In the genomic region with DNA sequence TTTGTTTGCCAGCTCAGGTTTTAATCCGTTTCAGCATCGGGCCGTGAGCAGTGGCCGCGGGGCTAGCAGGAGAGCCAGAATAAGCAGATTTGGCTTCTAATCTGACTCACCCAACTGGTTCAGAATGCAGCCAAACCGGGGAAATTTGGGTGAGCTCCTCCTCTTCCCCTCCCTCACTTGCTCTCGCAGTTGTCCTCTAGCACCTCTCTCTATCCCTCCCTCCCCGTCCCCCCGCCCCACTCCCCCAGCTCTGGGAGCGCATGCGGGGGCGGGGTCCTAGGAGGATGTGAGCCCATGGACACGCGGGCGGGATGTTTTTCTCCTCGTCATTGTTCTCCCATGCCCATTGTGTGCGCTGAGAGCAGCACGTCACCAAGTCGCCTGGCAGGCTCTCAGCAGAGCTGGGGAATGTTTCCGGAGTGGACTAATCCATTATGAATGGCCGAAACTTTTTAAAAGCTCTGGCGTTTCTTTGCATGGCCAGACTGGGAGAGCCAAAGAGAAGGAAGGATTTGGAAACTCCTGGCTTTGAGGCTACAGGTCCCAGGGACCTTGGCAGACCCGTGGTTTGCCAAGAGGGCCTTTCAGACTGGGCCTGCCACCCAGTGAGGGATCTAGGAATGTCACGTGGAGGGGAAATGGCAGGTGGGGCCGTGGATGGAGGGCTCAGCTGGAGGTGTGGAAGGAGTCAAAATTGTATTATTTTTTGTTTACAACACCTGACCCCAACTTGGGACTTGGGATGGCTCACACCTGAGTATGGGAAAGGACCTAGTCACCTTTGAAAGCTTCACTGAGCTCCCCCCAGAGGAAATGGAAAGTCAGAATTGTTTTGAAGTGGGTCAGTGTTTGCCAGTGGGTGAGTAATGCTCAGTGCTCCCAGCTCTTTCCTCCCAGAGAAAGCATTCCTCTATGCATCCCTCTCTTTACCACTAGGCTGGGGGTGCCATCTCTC, we compare ENCODE assay signal across 8 cellular contexts. TPM values are rescaled to one million over a fixed set of nuclear protein-coding genes. Genes with fewer than 3 reads are reported as not detected.
DNase-seq lines count a peak whose midpoint lies in the region; ATAC-seq and FAIRE-seq lines count a peak whose summit lies in the region.

No MANE protein-coding gene starts in this region.

- in situ Hi-C loops in G401 (cut with HindIII; ENCODE audit: low sequenced_read_pairs): no loop called here

- peaks cover 7% of the 10 kb centered on the region for H3K4me1 Mint-ChIP-seq in activated naive CD8-positive, alpha-beta T cell treated with anti-CD3 and anti-CD28 coated beads for 36 hours

- no peak for FAIRE-seq in GM19239 (lab: Jason Lieb, UNC)

- intact Hi-C loops in Right ventricle myocardium superior (cut with DNase I): no loop called here

- no peaks in the 10 kb centered on the region for H3K36me3 Mint-ChIP-seq in activated naive CD8-positive, alpha-beta T cell treated with anti-CD3 and anti-CD28 coated beads for 36 hours

- peak; percentile 87 for ATAC-seq in Right ventricle myocardium superior (ENCODE audit: poor library complexity)

- peak; percentile 74 for DNase-seq in G401 (ENCODE audit: low spot score)
- peak; percentile 86 for DNase-seq in NCI-H146 (lab: John Stamatoyannopoulos, UW)
- DNase-seq in activated naive CD8-positive, alpha-beta T cell treated with anti-CD3 and anti-CD28 coated beads for 36 hours: peak; percentile 36
- DNase-seq in Right ventricle myocardium superior: peak; percentile 87
- peak; percentile 74 for DNase-seq in occipital lobe (lab: John Stamatoyannopoulos, UW)
- no peak for DNase-seq in NK-92 treated with Interleukin-12 subunit alpha and Interleukin-12 subunit beta, amount 100 ng/mL, for 24 hours (lab: John Stamatoyannopoulos, UW)
- DNase-seq in GM19239 (ENCODE audit: insufficient read length, low spot score): no peak
- no peak for DNase-seq in activated CD4-positive, alpha-beta T cell treated with anti-CD3 and anti-CD28 coated beads for 1 hour

- peak overlapping the region; percentile 58 for H3K4me3 Mint-ChIP-seq in activated naive CD8-positive, alpha-beta T cell treated with anti-CD3 and anti-CD28 coated beads for 36 hours

- H3K27me3 Mint-ChIP-seq in activated naive CD8-positive, alpha-beta T cell treated with anti-CD3 and anti-CD28 coated beads for 36 hours: peaks cover 56% of the 10 kb centered on the region

- no peak overlapping the region for H3K27ac Mint-ChIP-seq in activated naive CD8-positive, alpha-beta T cell treated with anti-CD3 and anti-CD28 coated beads for 36 hours

- no peaks in the 10 kb centered on the region for H3K9me3 Mint-ChIP-seq in activated naive CD8-positive, alpha-beta T cell treated with anti-CD3 and anti-CD28 coated beads for 36 hours

RNA-seq across cellular contexts. Expression of a gene that starts 39.2 kb away (rescaled TPM):
- total RNA-seq in G401 (2014; rRNA removed; shearing (Covaris generic)): 4.0 and 6.6 TPM in 2 replicates
- total RNA-seq in activated naive CD8-positive, alpha-beta T cell treated with anti-CD3 and anti-CD28 coated beads for 36 hours: 1 to 10 TPM; 6.2 to 6.5 TPM
- total RNA-seq in Right ventricle myocardium superior: 172 TPM
- 0.16 TPM for total RNA-seq in occipital lobe

Comparison
In these comparisons a context has a peak if more than half of its experiments do, and no peak if none do; other contexts are left out.
1. DNase-seq: peak in G401 (single experiment), NCI-H146 (single experiment), activated naive CD8-positive, alpha-beta T cell treated with anti-CD3 and anti-CD28 coated beads for 36 hours (single experiment), Right ventricle myocardium superior (single experiment) and occipital lobe (single experiment); none in NK-92 treated with Interleukin-12 subunit alpha and Interleukin-12 subunit beta, amount 100 ng/mL, for 24 hours (single experiment), GM19239 (single experiment) and activated CD4-positive, alpha-beta T cell treated with anti-CD3 and anti-CD28 coated beads for 1 hour (single experiment).
2. RNA of a gene that starts 39.2 kb away (total RNA-seq): 172 TPM in Right ventricle myocardium superior (single experiment); 4.0 to 6.6 TPM in G401, 6.2 to 6.5 TPM in activated naive CD8-positive, alpha-beta T cell treated with anti-CD3 and anti-CD28 coated beads for 36 hours and 0.16 TPM in occipital lobe (single experiment); every median in the first group is over 10 times any median in the second.